Comparison of ENCODE assay signal across 8 cellular contexts in genomic region chr1:6460349-6461236, GRCh38. TPM values are rescaled to one million over a fixed set of nuclear protein-coding genes. Genes with fewer than 3 reads are reported as not detected.
DNase-seq lines count a peak whose midpoint lies in the region; ATAC-seq lines count a peak whose summit lies in the region.

No MANE protein-coding gene starts in this region.

- H3K4me1 ChIP-seq in NT2/D1 (ENCODE audit: insufficient read depth, insufficient read length) (peaks cover 8% of the 10 kb centered on the region), mesendoderm (ENCODE audit: control insufficient read depth, low read depth, low read length) (no peaks in the 10 kb centered on the region)

- H3K4me2 ChIP-seq in mesendoderm (ENCODE audit: low read length): no peak overlapping the region

- no peak overlapping the region for H3K4ac ChIP-seq in mesendoderm (ENCODE audit: low read depth, low read length)

- no peak overlapping the region for H3K27ac ChIP-seq in mesendoderm (ENCODE audit: low read depth, low read length)

- no CpG with 5 or more reads among the region's 47 CpGs for WGBS in mesendoderm (ENCODE audit: extremely low coverage, insufficient coverage, low lambda C conversion rate)

- no peaks in the 10 kb centered on the region for H3K9me3 ChIP-seq in NT2/D1 (ENCODE audit: insufficient read depth, low read length)

- H3K23ac ChIP-seq in mesendoderm (ENCODE audit: low read length): no peak overlapping the region

- peak overlapping the region; percentile 30 for H3K56ac ChIP-seq in mesendoderm (ENCODE audit: low read length)

- H3K4me3 ChIP-seq in NT2/D1 (ENCODE audit: insufficient read length, low read depth) (no peak overlapping the region), mesendoderm (ENCODE audit: low read length) (no peak overlapping the region)

- no peak overlapping the region for H2AK5ac ChIP-seq in mesendoderm (ENCODE audit: low read length)

- no peaks in the 10 kb centered on the region for H3K79me2 ChIP-seq in mesendoderm (ENCODE audit: control insufficient read depth, insufficient read depth, low read length)

- no peak overlapping the region for H2BK120ac ChIP-seq in mesendoderm (ENCODE audit: low read depth, low read length)

- H3K18ac ChIP-seq in mesendoderm (ENCODE audit: low read length): peak overlapping the region; percentile 16

- no peak overlapping the region for H2BK5ac ChIP-seq in mesendoderm (ENCODE audit: low read length)

- H3K79me1 ChIP-seq in mesendoderm (ENCODE audit: low read length): no peaks in the 10 kb centered on the region

- H3K4me3 Mint-ChIP-seq in activated T-helper 17 cell treated with anti-CD3 and anti-CD28 coated beads, Interleukin-2, amount 50 U/mL, for 72 hours: peak overlapping the region; percentile 97

- peaks cover 40% of the 10 kb centered on the region for H3K36me3 ChIP-seq in NT2/D1 (ENCODE audit: insufficient read depth, insufficient read length, low read length)
- H3K36me3 ChIP-seq in mesendoderm (ENCODE audit: control insufficient read depth, insufficient read depth, low read length): no peaks in the 10 kb centered on the region

- no peak overlapping the region for H2BK15ac ChIP-seq in mesendoderm (replicated peaks; ENCODE audit: low read depth)

- peaks cover 26% of the 10 kb centered on the region for H3K4me1 Mint-ChIP-seq in activated T-helper 17 cell treated with anti-CD3 and anti-CD28 coated beads, Interleukin-2, amount 50 U/mL, for 72 hours

- no peaks in the 10 kb centered on the region for H3K27me3 Mint-ChIP-seq in activated T-helper 17 cell treated with anti-CD3 and anti-CD28 coated beads, Interleukin-2, amount 50 U/mL, for 72 hours

- H3K27me3 ChIP-seq in NT2/D1 (ENCODE audit: insufficient read depth, insufficient read length): no peaks in the 10 kb centered on the region
- H3K27me3 ChIP-seq in mesendoderm (ENCODE audit: insufficient read depth, low read length, poor library complexity): no peaks in the 10 kb centered on the region

- H3K27ac Mint-ChIP-seq in activated T-helper 17 cell treated with anti-CD3 and anti-CD28 coated beads, Interleukin-2, amount 50 U/mL, for 72 hours: peak overlapping the region; percentile 97

- ATAC-seq in activated T-helper 17 cell treated with anti-CD3 and anti-CD28 coated beads, Interleukin-2, amount 50 U/mL, for 72 hours (replicated peaks): peak; percentile 77
- ATAC-seq in HG03469 (IDR thresholded peaks at IDR 0.05; ENCODE audit: unreplicated experiment): no peak

- peaks cover 55% of the 10 kb centered on the region for H3K36me3 Mint-ChIP-seq in activated T-helper 17 cell treated with anti-CD3 and anti-CD28 coated beads, Interleukin-2, amount 50 U/mL, for 72 hours (ENCODE audit: low read depth)

- no peak for DNase-seq in NT2/D1 (ENCODE audit: low read depth, low spot score)
- no peak for DNase-seq in mesendoderm
- DNase-seq in stimulated activated naive CD4-positive, alpha-beta T cell (lab: John Stamatoyannopoulos, UW): peak; percentile 86 to 93 (median 92)
- no peak for DNase-seq in midbrain (lab: John Stamatoyannopoulos, UW)
- no peak for DNase-seq in NCI-H82 (lab: John Stamatoyannopoulos, UW)
- DNase-seq in NCI-H2227 (lab: John Stamatoyannopoulos, UW; ENCODE audit: unreplicated experiment): no peak

- no peak overlapping the region for H4K8ac ChIP-seq in mesendoderm (ENCODE audit: low read depth, low read length)

- no peaks in the 10 kb centered on the region for H3K9me3 Mint-ChIP-seq in activated T-helper 17 cell treated with anti-CD3 and anti-CD28 coated beads, Interleukin-2, amount 50 U/mL, for 72 hours

- peak overlapping the region; percentile 17 for H3K9ac ChIP-seq in NT2/D1 (ENCODE audit: insufficient read length, low read depth)
- no peak overlapping the region for H3K9ac ChIP-seq in mesendoderm (ENCODE audit: low read length)

- no peak overlapping the region for H4K5ac ChIP-seq in mesendoderm (ENCODE audit: low read length)

RNA-seq across cellular contexts. Expression of gene TNFRSF25, which starts 5.4 kb away (rescaled TPM):
- total RNA-seq in activated T-helper 17 cell treated with anti-CD3 and anti-CD28 coated beads, Interleukin-2, amount 50 U/mL, for 72 hours: 100 to 1,000 TPM; 132 to 199 TPM
- 4.0 TPM for polyA plus RNA-seq in mesendoderm (2013, experiment 1 of 2)
- polyA plus RNA-seq in mesendoderm (2013, experiment 2 of 2): 3.9 TPM

RNA-seq across cellular contexts. Expression of gene PLEKHG5, which starts 30.9 kb away (rescaled TPM):
- total RNA-seq in activated T-helper 17 cell treated with anti-CD3 and anti-CD28 coated beads, Interleukin-2, amount 50 U/mL, for 72 hours: 1 to 10 TPM; 3.2 to 3.8 TPM
- 5.0 TPM for polyA plus RNA-seq in mesendoderm (2013, experiment 1 of 2)
- polyA plus RNA-seq in mesendoderm (2013, experiment 2 of 2): 5.0 TPM

RNA-seq across cellular contexts. Expression of gene ESPN, which starts 36.0 kb away (rescaled TPM):
- total RNA-seq in activated T-helper 17 cell treated with anti-CD3 and anti-CD28 coated beads, Interleukin-2, amount 50 U/mL, for 72 hours: 1 to 10 TPM in 1 of 2 donors, under 1 TPM in 1; 0.71 to 3.5 TPM
- polyA plus RNA-seq in mesendoderm (2013, experiment 1 of 2): 5.0 TPM
- 4.9 TPM for polyA plus RNA-seq in mesendoderm (2013, experiment 2 of 2)

RNA-seq across cellular contexts. Expression of gene HES2, which starts 40.9 kb away (rescaled TPM):
- under 1 TPM; 0.17 to 0.37 TPM for total RNA-seq in activated T-helper 17 cell treated with anti-CD3 and anti-CD28 coated beads, Interleukin-2, amount 50 U/mL, for 72 hours
- 0.13 TPM for polyA plus RNA-seq in mesendoderm (2013, experiment 1 of 2)
- 0.14 TPM for polyA plus RNA-seq in mesendoderm (2013, experiment 2 of 2)

Comparison
In these comparisons a context has a peak if more than half of its experiments do, and no peak if none do; other contexts are left out.
1. DNase-seq: peak in stimulated activated naive CD4-positive, alpha-beta T cell (6 of 6); none in NT2/D1 (single experiment), mesendoderm (single experiment), midbrain (single experiment), NCI-H82 (single experiment) and NCI-H2227 (single experiment).